ENCODE assay signal across 8 cellular contexts in the genomic region with DNA sequence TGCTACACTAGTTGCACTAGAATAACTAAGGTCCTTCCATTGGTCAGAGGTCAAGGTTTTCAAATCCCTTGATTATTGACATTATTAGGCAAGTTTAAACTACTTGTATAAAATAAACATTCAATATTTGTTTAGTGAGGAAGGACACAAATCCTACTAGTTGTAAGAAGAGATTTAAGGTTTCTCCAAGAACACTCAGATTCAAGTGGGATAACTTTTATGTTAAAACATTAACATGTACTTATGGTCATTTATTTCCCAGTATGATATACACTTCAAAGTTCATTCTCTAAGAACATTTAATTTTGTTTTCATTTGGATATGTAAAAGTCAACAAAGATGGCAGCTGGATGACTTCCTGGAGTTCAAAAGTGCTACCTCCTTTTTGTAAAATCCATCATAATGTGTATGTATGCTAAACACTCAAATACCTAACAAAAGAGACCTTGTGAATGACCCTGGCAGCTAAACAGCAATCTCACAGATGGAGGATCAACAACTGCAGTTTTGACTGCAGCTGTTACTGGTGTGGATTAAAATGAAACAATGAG. TPM values are rescaled to one million over a fixed set of nuclear protein-coding genes. Genes with fewer than 3 reads are reported as not detected.
DNase-seq lines count a peak whose midpoint lies in the region; ATAC-seq and TF ChIP-seq lines count a peak whose summit lies in the region.

No MANE protein-coding gene starts in this region.

- H3K4me3 ChIP-seq in adrenal gland = peak overlapping the region in 2 of 4 donors; percentile 75 to 77

- H3K36me3 Mint-ChIP-seq in stimulated activated naive CD8-positive, alpha-beta T cell treated with anti-CD3 and anti-CD28 coated beads, Interleukin-15, Interleukin-2, amounts not matched to agents 100 ng/mL and 50 ng/mL, for 24 hours (ENCODE audit: low read depth) = peaks cover 8% of the 10 kb centered on the region

- peak overlapping the region; percentile 97 for H3K4me3 Mint-ChIP-seq in stimulated activated naive CD8-positive, alpha-beta T cell treated with anti-CD3 and anti-CD28 coated beads, Interleukin-15, Interleukin-2, amounts not matched to agents 100 ng/mL and 50 ng/mL, for 24 hours

- peaks cover 36% of the 10 kb centered on the region for H3K4me1 Mint-ChIP-seq in stimulated activated naive CD8-positive, alpha-beta T cell treated with anti-CD3 and anti-CD28 coated beads, Interleukin-15, Interleukin-2, amounts not matched to agents 100 ng/mL and 50 ng/mL, for 24 hours (ENCODE audit: low read depth)

- no peak for TF ChIP-seq CTCF in adrenal gland (IDR thresholded peaks at IDR 0.05)

- no peaks in the 10 kb centered on the region for H3K27me3 ChIP-seq in adrenal gland

- H3K9me3 Mint-ChIP-seq in stimulated activated naive CD8-positive, alpha-beta T cell treated with anti-CD3 and anti-CD28 coated beads, Interleukin-15, Interleukin-2, amounts not matched to agents 100 ng/mL and 50 ng/mL, for 24 hours = no peaks in the 10 kb centered on the region

- H3K27me3 Mint-ChIP-seq in stimulated activated naive CD8-positive, alpha-beta T cell treated with anti-CD3 and anti-CD28 coated beads, Interleukin-15, Interleukin-2, amounts not matched to agents 100 ng/mL and 50 ng/mL, for 24 hours = no peaks in the 10 kb centered on the region

- intact Hi-C loops in adrenal gland (cut with DNase I) = no loop called here

- no peak for TF ChIP-seq POLR2A in adrenal gland (IDR thresholded peaks at IDR 0.05)

- H3K36me3 ChIP-seq in adrenal gland (replicated peaks in 1 of 2) = no peaks in the 10 kb centered on the region

- peak overlapping the region in 4 of 5 donors; percentile 93 to 98 (median 96) for H3K27ac ChIP-seq in adrenal gland

- no peak for ATAC-seq in stimulated activated naive CD8-positive, alpha-beta T cell treated with anti-CD3 and anti-CD28 coated beads, Interleukin-15, Interleukin-2, amounts not matched to agents 100 U/mL and 50 U/mL, for 24 hours
- ATAC-seq in GM21723 (IDR thresholded peaks at IDR 0.05; ENCODE audit: unreplicated experiment) = no peak

- H3K4me1 ChIP-seq in adrenal gland (replicated peaks in 1 of 2) = peaks cover 11 to 37% of the 10 kb centered on the region in 2 donors

- H3K9me3 ChIP-seq in adrenal gland (replicated peaks in 1 of 3) = no peaks in the 10 kb centered on the region

- no peak for DNase-seq in stimulated activated naive CD8-positive, alpha-beta T cell treated with anti-CD3 and anti-CD28 coated beads, Interleukin-15, Interleukin-2, amounts not matched to agents 100 U/mL and 50 U/mL, for 24 hours
- DNase-seq in adrenal gland (no peak), lung microvascular endothelial cell (ENCODE audit: low read depth in 2 of 2) (peak; percentile 9 to 19), NCI-H2196 (lab: John Stamatoyannopoulos, UW; ENCODE audit: unreplicated experiment) (no peak)
- no peak for DNase-seq in activated CD4-positive, CD25-positive, alpha-beta regulatory T cell (lab: John Stamatoyannopoulos, UW)
- DNase-seq in stimulated activated CD8-positive, alpha-beta memory T cell treated with anti-CD3 and anti-CD28 coated beads, Interleukin-4, amount 100 ng/mL, for 48 hours = no peak

- peak overlapping the region; percentile 98 for H3K27ac Mint-ChIP-seq in stimulated activated naive CD8-positive, alpha-beta T cell treated with anti-CD3 and anti-CD28 coated beads, Interleukin-15, Interleukin-2, amounts not matched to agents 100 ng/mL and 50 ng/mL, for 24 hours

RNA-seq across cellular contexts. Expression of a gene that starts 1.6 kb away (rescaled TPM):
- total RNA-seq in adrenal gland = 10 to 100 TPM; 38.9 to 86.7 (median 59.2) TPM
- polyA plus RNA-seq in adrenal gland = 100 to 1,000 TPM in 1 of 3 donors, 10 to 100 TPM in 2; 43.3 to 147 (median 44.6) TPM
- total RNA-seq in lung microvascular endothelial cell = 51.9 and 58.5 TPM in 2 replicates

Comparison
In these comparisons a context has a peak if more than half of its experiments do, and no peak if none do; other contexts are left out.
1. DNase-seq: peak in lung microvascular endothelial cell (2 of 2); none in stimulated activated naive CD8-positive, alpha-beta T cell treated with anti-CD3 and anti-CD28 coated beads, Interleukin-15, Interleukin-2, amounts not matched to agents 100 U/mL and 50 U/mL, for 24 hours (single experiment), adrenal gland (0 of 7), activated CD4-positive, CD25-positive, alpha-beta regulatory T cell (0 of 4), NCI-H2196 (single experiment) and stimulated activated CD8-positive, alpha-beta memory T cell treated with anti-CD3 and anti-CD28 coated beads, Interleukin-4, amount 100 ng/mL, for 48 hours (single experiment).